In the genomic region with DNA sequence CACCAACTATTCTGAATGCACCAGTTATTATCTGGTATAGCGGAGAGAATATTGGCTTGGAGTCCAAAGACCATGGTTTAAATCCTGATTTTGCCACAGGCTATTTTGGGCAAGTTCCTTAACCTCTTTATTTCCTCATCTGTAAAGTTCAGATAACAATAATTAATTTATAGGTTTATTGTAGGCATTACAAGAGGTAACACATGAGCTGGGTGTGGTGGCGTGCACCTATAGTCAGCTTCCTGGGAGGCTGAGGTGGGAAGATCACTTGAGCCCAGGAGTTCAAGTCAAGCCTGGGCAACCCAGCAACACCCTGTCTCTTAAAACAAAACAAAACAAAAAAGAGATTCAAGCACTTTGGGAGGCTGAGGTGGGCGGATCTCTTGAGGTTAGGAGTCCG, we compare ENCODE assay signal across 30 cellular contexts.
"Had no signal": no experiment of that assay in that cellular context is flagged by ENCODE, and none has a peak within 500 bp of the region (broad histone marks: within the 10 kb centered on the region; RNA-seq: fewer than 3 reads in every experiment).

No MANE protein-coding gene starts in this region.

- H3K9me3 ChIP-seq: MG63 had no signal

- H3K36me3 ChIP-seq: MG63 had no signal

- H3K4me3 ChIP-seq: MG63 had no signal

- H3K27me3 ChIP-seq: MG63 had no signal

- DNase-seq: Karpas-422, Kasumi-1, KG1, MG63, MM.1S, MV-4-11, NCI-H1048, NCI-H1092, NCI-H1092 treated with DMSO at 0.1 percent for 48 hours, NCI-H1105, NCI-H1105 treated with DMSO at 0.1 percent for 48 hours, NCI-H1417 treated with DMSO at 0.1 percent for 48 hours, NCI-H1436, NCI-H1436 treated with DMSO at 0.1 percent for 48 hours, NCI-H1694, NCI-H1694 treated with DMSO at 0.1 percent for 48 hours, NCI-H187, NCI-H187 treated with DMSO at 0.1 percent for 48 hours, NCI-H1930, NCI-H2029 treated with DMSO at 0.1 percent for 48 hours, NCI-H2081 treated with DMSO at 0.1 percent for 48 hours, NCI-H2107, NCI-H2171, NCI-H2171 treated with DMSO at 0.1 percent for 48 hours, NCI-H2227 treated with DMSO at 0.1 percent for 48 hours, NCI-H226, NCI-H345, NCI-H446, NCI-H446 treated with DMSO at 0.1 percent for 48 hours had no signal

- H3K9ac ChIP-seq: KMS-11 had no signal

- H3K4me2 ChIP-seq: KMS-11 had no signal

- H3K27ac ChIP-seq: KMS-11 had no signal
